ENCODE assay signal across 29 cellular contexts in genomic region chr4:13409324-13409723, GRCh38.
"Had no signal": no experiment of that assay in that cellular context is flagged by ENCODE, and none has a peak within 500 bp of the region (broad histone marks: within the 10 kb centered on the region; RNA-seq: fewer than 3 reads in every experiment).

No MANE protein-coding gene starts in this region.

- FAIRE-seq: urothelium cell line had no signal

- H3K9me3 ChIP-seq: stomach, suprapubic skin, testis, thoracic aorta, thyroid gland, tibial artery, upper lobe of left lung, upper lobe of right lung, uterus, vagina had no signal

- H3K36me3 Mint-ChIP-seq: stimulated activated effector memory CD8-positive, alpha-beta T cell treated with anti-CD3 and anti-CD28 coated beads, Interleukin-12 subunit alpha, Interleukin-12 subunit beta, amount 100 ng/mL, for 72 hours had no signal

- H3K27me3 ChIP-seq: stomach, suprapubic skin, testis, thyroid gland, tibial artery, tibial nerve, transverse colon, upper lobe of left lung, upper lobe of right lung, uterus, vagina had no signal

- H3K27ac Mint-ChIP-seq: stimulated activated effector memory CD8-positive, alpha-beta T cell treated with anti-CD3 and anti-CD28 coated beads, Interleukin-12 subunit alpha, Interleukin-12 subunit beta, amount 100 ng/mL, for 72 hours; stimulated activated memory B cell treated with anti-CD40 and anti-IgM and Interleukin-4, amounts not matched to agents 10 μg/mL and 1 μg/mL and 100 μg/mL, for 72 hours; stimulated activated naive B cell treated with anti-CD40 and anti-IgM and Interleukin-4, amounts not matched to agents 10 μg/mL and 1 μg/mL and 100 μg/mL, for 72 hours; stimulated activated naive CD8-positive, alpha-beta T cell treated with anti-CD3 and anti-CD28 coated beads, Interleukin-15, amount 100 ng/mL, for 72 hours; stimulated activated naive CD8-positive, alpha-beta T cell treated with anti-CD3 and anti-CD28 coated beads, Interleukin-15, Interleukin-2, amounts not matched to agents 100 ng/mL and 50 ng/mL, for 24 hours; type B pancreatic cell had no signal

- H3K27me3 Mint-ChIP-seq: stimulated activated memory B cell treated with anti-CD40 and anti-IgM and Interleukin-4, amounts not matched to agents 10 μg/mL and 1 μg/mL and 100 μg/mL, for 72 hours; stimulated activated naive B cell treated with anti-CD40 and anti-IgM and Interleukin-4, amounts not matched to agents 10 μg/mL and 1 μg/mL and 100 μg/mL, for 72 hours; stimulated activated naive CD8-positive, alpha-beta T cell treated with anti-CD3 and anti-CD28 coated beads, Interleukin-15, amount 100 ng/mL, for 72 hours; stimulated activated naive CD8-positive, alpha-beta T cell treated with anti-CD3 and anti-CD28 coated beads, Interleukin-15, Interleukin-2, amounts not matched to agents 100 ng/mL and 50 ng/mL, for 24 hours; type B pancreatic cell had no signal

- H3K27ac ChIP-seq: stomach, suprapubic skin, testis, thoracic aorta, thyroid gland, tibial artery, tibial nerve, transverse colon, upper lobe of left lung, upper lobe of right lung, uterus, vagina had no signal

- H3K4me1 ChIP-seq: testis, thyroid gland, upper lobe of right lung, uterus had no signal

- DNase-seq: stimulated activated CD4-positive, alpha-beta T cell treated with anti-CD3 and anti-CD28 coated beads, Interleukin-2, amount 100 ng/mL, for 48 hours; stimulated activated CD4-positive, alpha-beta T cell treated with anti-CD3 and anti-CD28 coated beads, Interleukin-4, amount 100 ng/mL, for 1 hour; stimulated activated CD4-positive, alpha-beta T cell treated with anti-CD3 and anti-CD28 coated beads, Interleukin-4, amount 100 ng/mL, for 24 hours; stimulated activated CD4-positive, alpha-beta T cell treated with anti-CD3 and anti-CD28 coated beads, Interleukin-4, amount 100 ng/mL, for 4 hours; stimulated activated CD8-positive, alpha-beta memory T cell treated with anti-CD3 and anti-CD28 coated beads, Interleukin-4, amount 100 ng/mL, for 48 hours; stimulated activated naive B cell treated with anti-CD40 and anti-IgM and Interleukin-4, amounts not matched to agents 10 μg/mL and 1 μg/mL and 100 μg/mL, for 72 hours; stimulated activated naive CD4-positive, alpha-beta T cell; stimulated activated naive CD4-positive, alpha-beta T cell treated with Interleukin-2 at 50 U/mL for 16 hours; stimulated activated naive CD8-positive, alpha-beta T cell treated with anti-CD3 and anti-CD28 coated beads, Interleukin-15, amount 100 ng/mL, for 72 hours; stimulated activated naive CD8-positive, alpha-beta T cell treated with anti-CD3 and anti-CD28 coated beads, Interleukin-15, Interleukin-2, amounts not matched to agents 100 U/mL and 50 U/mL, for 24 hours; stomach; substantia nigra; testis; thyroid gland; tibial artery; transverse colon; trophoblast cell; upper lobe of left lung; upper lobe of right lung; uterus had no signal

- H3K36me3 ChIP-seq: suprapubic skin, thoracic aorta, thyroid gland, tibial artery, tibial nerve, transverse colon, upper lobe of left lung, upper lobe of right lung, uterus, vagina had no signal

- H3K4me3 Mint-ChIP-seq: stimulated activated effector memory CD8-positive, alpha-beta T cell treated with anti-CD3 and anti-CD28 coated beads, Interleukin-12 subunit alpha, Interleukin-12 subunit beta, amount 100 ng/mL, for 72 hours; stimulated activated memory B cell treated with anti-CD40 and anti-IgM and Interleukin-4, amounts not matched to agents 10 μg/mL and 1 μg/mL and 100 μg/mL, for 72 hours; stimulated activated naive B cell treated with anti-CD40 and anti-IgM and Interleukin-4, amounts not matched to agents 10 μg/mL and 1 μg/mL and 100 μg/mL, for 72 hours; stimulated activated naive CD8-positive, alpha-beta T cell treated with anti-CD3 and anti-CD28 coated beads, Interleukin-15, amount 100 ng/mL, for 72 hours; stimulated activated naive CD8-positive, alpha-beta T cell treated with anti-CD3 and anti-CD28 coated beads, Interleukin-15, Interleukin-2, amounts not matched to agents 100 ng/mL and 50 ng/mL, for 24 hours; type B pancreatic cell had no signal

- H3K4me3 ChIP-seq: stomach, suprapubic skin, testis, thoracic aorta, thyroid gland, tibial artery, tibial nerve, transverse colon, upper lobe of left lung, upper lobe of right lung, uterus, vagina had no signal

- ATAC-seq: stimulated activated effector memory CD8-positive, alpha-beta T cell treated with anti-CD3 and anti-CD28 coated beads, Interleukin-12 subunit alpha, Interleukin-12 subunit beta, amount 100 ng/mL, for 72 hours; stimulated activated memory B cell treated with anti-CD40 and anti-IgM and Interleukin-4, amounts not matched to agents 10 μg/mL and 1 μg/mL and 100 μg/mL, for 72 hours; stimulated activated naive B cell treated with anti-CD40 and anti-IgM and Interleukin-4, amounts not matched to agents 10 μg/mL and 1 μg/mL and 100 μg/mL, for 72 hours; stimulated activated naive CD8-positive, alpha-beta T cell treated with anti-CD3 and anti-CD28 coated beads, Interleukin-15, amount 100 ng/mL, for 72 hours; stimulated activated naive CD8-positive, alpha-beta T cell treated with anti-CD3 and anti-CD28 coated beads, Interleukin-15, Interleukin-2, amounts not matched to agents 100 U/mL and 50 U/mL, for 24 hours; upper lobe of right lung had no signal
